In genomic region chr17:7832431-7832830, GRCh38 we compare ENCODE assay signal across 1 cellular context.
TF ChIP-seq lines count a peak whose summit lies in the region.

No MANE protein-coding gene starts in this region.

TF ChIP-seq in K562, 482 proteins besides CTCF, POLR2A, EP300 and RAD21:
- TF ChIP-seq MBD1 (CRISPR knock-in tag; IDR thresholded peaks at IDR 0.05) = no peak
- no peak for TF ChIP-seq CCNT2 (IDR thresholded peaks at IDR 0.05; ENCODE audit: borderline replicate concordance, extremely low read depth, insufficient read length, low read depth, low read length)
- no peak for TF ChIP-seq ZNF318 (IDR thresholded peaks at IDR 0.05; ENCODE audit: borderline replicate concordance in 1 of 2, low read depth in 1 of 2)
- no peak for TF ChIP-seq ZNF609 (CRISPR knock-in tag; IDR thresholded peaks at IDR 0.05; ENCODE audit: borderline replicate concordance)
- TF ChIP-seq CBFA2T2 (conservative IDR thresholded peaks at IDR 0.05) = no peak
- TF ChIP-seq PRDM10 (IDR thresholded peaks at IDR 0.05; ENCODE audit: partially characterized antibody) = peak; percentile 92
- TF ChIP-seq DMBX1 (CRISPR knock-in tag; IDR thresholded peaks at IDR 0.05; ENCODE audit: borderline replicate concordance) = no peak
- TF ChIP-seq MED1 (CRISPR knock-in tag; IDR thresholded peaks at IDR 0.05; ENCODE audit: borderline replicate concordance) = no peak
